Comparison of ENCODE assay signal across 16 cellular contexts in genomic region chr20:49819702-49820101, GRCh38. TPM values are rescaled to one million over a fixed set of nuclear protein-coding genes. Genes with fewer than 3 reads are reported as not detected.
A peak's percentile ranks its signal among the peaks of the same experiment; 100 is the strongest.
DNase-seq lines count a peak whose midpoint lies in the region; ATAC-seq and TF ChIP-seq lines count a peak whose summit lies in the region.
"Had no signal": no experiment of that assay in that cellular context is flagged by ENCODE, and none has a peak within 500 bp of the region (broad histone marks: within the 10 kb centered on the region; RNA-seq: fewer than 3 reads in every experiment).

No MANE protein-coding gene starts in this region.

- H3K36me3 ChIP-seq in esophagus squamous epithelium (peaks cover 0 to 70% (median 0%) of the 10 kb centered on the region in 3 donors), ascending aorta (peaks cover 21 to 55% of the 10 kb centered on the region in 2 donors)

- CTCF ChIA-PET in CD4-positive, alpha-beta T cell (lab: Charles Lee) = interaction anchor here (1.3 kb wide), 1 partner anchor 209 kb away, joined by 3 read pairs; no protein-coding TSS in a partner anchor

- no peak overlapping the region for H3K27ac ChIP-seq in CD4-positive, alpha-beta T cell (ENCODE audit: low read depth, low read length)
- H3K27ac ChIP-seq in esophagus squamous epithelium (peak overlapping the region in 3 of 4 donors; percentile 48 to 99 (median 96)), ascending aorta (no peak overlapping the region)
- H3K27ac ChIP-seq: GM23248 had no signal

- H3K4me3 ChIP-seq in esophagus squamous epithelium (no peak overlapping the region), ascending aorta (no peak overlapping the region)
- H3K4me3 ChIP-seq: GM23248 had no signal

- POLR2A ChIA-PET in CD4-positive, alpha-beta T cell (lab: Charles Lee) = no interaction called here

- no peak for TF ChIP-seq CTCF in CD4-positive, alpha-beta T cell (IDR thresholded peaks at IDR 0.05)
- TF ChIP-seq CTCF in esophagus squamous epithelium (IDR thresholded peaks at IDR 0.05) (no peak), ascending aorta (IDR thresholded peaks at IDR 0.05) (no peak)

- peaks cover 7% of the 10 kb centered on the region for H3K9me3 Mint-ChIP-seq in activated CD4-positive, alpha-beta T cell treated with anti-CD3 and anti-CD28 coated beads, Interleukin-2, amount 10 ng/mL, durations not matched to agents 24 days and 14 days
- H3K9me3 Mint-ChIP-seq in CD4-positive, alpha-beta T cell = no peaks in the 10 kb centered on the region
- peaks cover 8% of the 10 kb centered on the region for H3K9me3 Mint-ChIP-seq in activated T-helper 2 cell treated with anti-CD3 and anti-CD28 coated beads, Interferon-gamma antibody, Interleukin-2, Interleukin-4, amounts not matched to agents 10 μg/mL and 5 μg/mL and 100 μg/mL, durations not matched to agents 14 hours and 24 hours and 36 hours
- H3K9me3 Mint-ChIP-seq: CD8-positive, alpha-beta T cell had no signal

- no peak for ATAC-seq in CD4-positive, alpha-beta T cell (ENCODE audit: poor library complexity)
- ATAC-seq in T-helper 17 cell (no peak), GM19328 (IDR thresholded peaks at IDR 0.05; ENCODE audit: unreplicated experiment) (no peak)
- ATAC-seq: CD8-positive, alpha-beta T cell; HCT116 had no signal

- WGBS in esophagus squamous epithelium, 2 donors = 93 to 99% methylated on average over 3 of the region's 3 CpGs

- no peaks in the 10 kb centered on the region for H3K27me3 Mint-ChIP-seq in activated CD4-positive, alpha-beta T cell treated with anti-CD3 and anti-CD28 coated beads, Interleukin-2, amount 10 ng/mL, durations not matched to agents 24 days and 14 days
- no peaks in the 10 kb centered on the region for H3K27me3 Mint-ChIP-seq in CD4-positive, alpha-beta T cell
- H3K27me3 Mint-ChIP-seq in T-helper 17 cell = no peaks in the 10 kb centered on the region
- no peaks in the 10 kb centered on the region for H3K27me3 Mint-ChIP-seq in activated T-helper 2 cell treated with anti-CD3 and anti-CD28 coated beads, Interferon-gamma antibody, Interleukin-2, Interleukin-4, amounts not matched to agents 10 μg/mL and 5 μg/mL and 100 μg/mL, durations not matched to agents 14 hours and 24 hours and 36 hours (ENCODE audit: low read depth)
- H3K27me3 Mint-ChIP-seq: B cell had no signal

- peak overlapping the region; percentile 6 for H3K27ac Mint-ChIP-seq in activated CD4-positive, alpha-beta T cell treated with anti-CD3 and anti-CD28 coated beads, Interleukin-2, amount 10 ng/mL, durations not matched to agents 24 days and 14 days
- H3K27ac Mint-ChIP-seq in CD4-positive, alpha-beta T cell = peak overlapping the region; percentile 27
- peak overlapping the region; percentile 49 for H3K27ac Mint-ChIP-seq in T-helper 17 cell
- H3K27ac Mint-ChIP-seq in activated T-helper 2 cell treated with anti-CD3 and anti-CD28 coated beads, Interferon-gamma antibody, Interleukin-2, Interleukin-4, amounts not matched to agents 10 μg/mL and 5 μg/mL and 100 μg/mL, durations not matched to agents 14 hours and 24 hours and 36 hours = no peak overlapping the region
- H3K27ac Mint-ChIP-seq: B cell; CD8-positive, alpha-beta T cell had no signal

- no peaks in the 10 kb centered on the region for H3K27me3 ChIP-seq in CD4-positive, alpha-beta T cell (ENCODE audit: control insufficient read depth, insufficient read depth, low read length)
- H3K27me3 ChIP-seq in esophagus squamous epithelium = no peaks in the 10 kb centered on the region
- no peaks in the 10 kb centered on the region for H3K27me3 ChIP-seq in ascending aorta

- H3K4me1 ChIP-seq in esophagus squamous epithelium (peaks cover 4 to 94% (median 21%) of the 10 kb centered on the region in 3 donors), ascending aorta (peaks cover 3 to 13% of the 10 kb centered on the region in 2 donors)

- peaks cover 49% of the 10 kb centered on the region for H3K4me1 Mint-ChIP-seq in activated CD4-positive, alpha-beta T cell treated with anti-CD3 and anti-CD28 coated beads, Interleukin-2, amount 10 ng/mL, durations not matched to agents 24 days and 14 days
- H3K4me1 Mint-ChIP-seq in CD4-positive, alpha-beta T cell (ENCODE audit: low read depth) = peaks cover 63% of the 10 kb centered on the region
- H3K4me1 Mint-ChIP-seq in T-helper 17 cell = peaks cover 34% of the 10 kb centered on the region
- peaks cover 49% of the 10 kb centered on the region for H3K4me1 Mint-ChIP-seq in activated T-helper 2 cell treated with anti-CD3 and anti-CD28 coated beads, Interferon-gamma antibody, Interleukin-2, Interleukin-4, amounts not matched to agents 10 μg/mL and 5 μg/mL and 100 μg/mL, durations not matched to agents 14 hours and 24 hours and 36 hours (ENCODE audit: low read depth)

- intact Hi-C loops in activated CD4-positive, alpha-beta T cell treated with anti-CD3 and anti-CD28 coated beads, Interleukin-2, amount 10 ng/mL, durations not matched to agents 24 days and 14 days (cut with micrococcal nuclease) = loop anchor here (5.0 kb wide), 3 partner anchors 122 to 282 kb away; no protein-coding TSS in a partner anchor
- intact Hi-C loops in CD4-positive, alpha-beta T cell (cut with DNase I, micrococcal nuclease) = loop anchor here (10.0 kb wide), 4 partner anchors 95 to 915 kb away; partner anchors contain the start of genes B4GALT5 (in 1 of the 2), PARD6B (in 1 of the 2), SPATA2 (in 1 of the 2) and UBE2V1 (in 1 of the 2)
- intact Hi-C loops in esophagus squamous epithelium (cut with DNase I) (no loop called here), ascending aorta (cut with DNase I) (loop anchor here (5.0 kb wide), 1 partner anchor 207 kb away; no protein-coding TSS in a partner anchor)
- intact Hi-C loops in activated T-helper 2 cell treated with anti-CD3 and anti-CD28 coated beads, Interferon-gamma antibody, Interleukin-2, Interleukin-4, amounts not matched to agents 10 μg/mL and 5 μg/mL and 100 μg/mL, durations not matched to agents 14 hours and 24 hours and 36 hours (cut with micrococcal nuclease) = no loop called here

- DNase-seq in activated CD4-positive, alpha-beta T cell treated with anti-CD3 and anti-CD28 coated beads, Interleukin-2, amount 10 ng/mL, durations not matched to agents 24 days and 14 days = no peak
- DNase-seq in activated CD4-positive, alpha-beta T cell treated with anti-CD3 and anti-CD28 coated beads for 48 hours = no peak
- no peak for DNase-seq in CD4-positive, alpha-beta T cell
- DNase-seq in T-helper 17 cell (no peak), esophagus squamous epithelium (lab: John Stamatoyannopoulos, UW) (no peak), ascending aorta (ENCODE audit: low spot score in 2 of 2) (no peak)
- no peak for DNase-seq in activated T-helper 2 cell treated with anti-CD3 and anti-CD28 coated beads, Interferon-gamma antibody, Interleukin-2, Interleukin-4, amounts not matched to agents 10 μg/mL and 5 μg/mL and 100 μg/mL, durations not matched to agents 14 hours and 24 hours and 36 hours (ENCODE audit: low spot score)
- DNase-seq: C1 segment of cervical spinal cord; CD8-positive, alpha-beta T cell; COR-L47; DND-41; GDM1; GM23248 had no signal

- no peak for TF ChIP-seq POLR2A in esophagus squamous epithelium (IDR thresholded peaks at IDR 0.05)

- no peaks in the 10 kb centered on the region for H3K9me3 ChIP-seq in CD4-positive, alpha-beta T cell (ENCODE audit: control insufficient read depth, low read length)
- H3K9me3 ChIP-seq in T-helper 17 cell (ENCODE audit: control insufficient read depth, low read length, poor library complexity, severe bottlenecking) (no peaks in the 10 kb centered on the region), esophagus squamous epithelium (no peaks in the 10 kb centered on the region), ascending aorta (no peaks in the 10 kb centered on the region)

- peaks cover 81% of the 10 kb centered on the region for H3K36me3 Mint-ChIP-seq in activated CD4-positive, alpha-beta T cell treated with anti-CD3 and anti-CD28 coated beads, Interleukin-2, amount 10 ng/mL, durations not matched to agents 24 days and 14 days (ENCODE audit: low read depth)
- H3K36me3 Mint-ChIP-seq in CD4-positive, alpha-beta T cell (ENCODE audit: low read depth) = peaks cover 83% of the 10 kb centered on the region
- H3K36me3 Mint-ChIP-seq in T-helper 17 cell (ENCODE audit: low read depth) = peaks cover 5% of the 10 kb centered on the region
- peaks cover 90% of the 10 kb centered on the region for H3K36me3 Mint-ChIP-seq in activated T-helper 2 cell treated with anti-CD3 and anti-CD28 coated beads, Interferon-gamma antibody, Interleukin-2, Interleukin-4, amounts not matched to agents 10 μg/mL and 5 μg/mL and 100 μg/mL, durations not matched to agents 14 hours and 24 hours and 36 hours (ENCODE audit: low read depth)

- no peak overlapping the region for H3K4me3 Mint-ChIP-seq in activated CD4-positive, alpha-beta T cell treated with anti-CD3 and anti-CD28 coated beads, Interleukin-2, amount 10 ng/mL, durations not matched to agents 24 days and 14 days
- no peak overlapping the region for H3K4me3 Mint-ChIP-seq in CD4-positive, alpha-beta T cell
- H3K4me3 Mint-ChIP-seq in T-helper 17 cell = no peak overlapping the region
- no peak overlapping the region for H3K4me3 Mint-ChIP-seq in activated T-helper 2 cell treated with anti-CD3 and anti-CD28 coated beads, Interferon-gamma antibody, Interleukin-2, Interleukin-4, amounts not matched to agents 10 μg/mL and 5 μg/mL and 100 μg/mL, durations not matched to agents 14 hours and 24 hours and 36 hours (ENCODE audit: low read depth)
- H3K4me3 Mint-ChIP-seq: B cell; CD8-positive, alpha-beta T cell had no signal

RNA-seq across cellular contexts. Expression of gene SLC9A8, which starts 7.1 kb away (rescaled TPM):
- total RNA-seq in activated CD4-positive, alpha-beta T cell treated with anti-CD3 and anti-CD28 coated beads, Interleukin-2, amount 10 ng/mL, durations not matched to agents 24 days and 14 days = 15.2 and 15.7 TPM in 2 replicates
- total RNA-seq in CD4-positive, alpha-beta T cell = 10 to 100 TPM; 29.5 to 30.2 TPM
- total RNA-seq in T-helper 17 cell (10 to 100 TPM; 42.4 to 44.8 TPM), esophagus squamous epithelium (10 to 100 TPM; 11.5 to 14.1 (median 11.9) TPM), ascending aorta (9.7 TPM)
- 16.4 and 18.7 TPM in 2 replicates for total RNA-seq in activated T-helper 2 cell treated with anti-CD3 and anti-CD28 coated beads, Interferon-gamma antibody, Interleukin-2, Interleukin-4, amounts not matched to agents 10 μg/mL and 5 μg/mL and 100 μg/mL, durations not matched to agents 14 hours and 24 hours and 36 hours

Comparison
In these comparisons a context has a peak if more than half of its experiments do, and no peak if none do; other contexts are left out.
1. H3K27ac ChIP-seq: peak in esophagus squamous epithelium (3 of 4); none in CD4-positive, alpha-beta T cell (single experiment) and ascending aorta (0 of 2).
2. intact Hi-C loops: an anchor here in activated CD4-positive, alpha-beta T cell treated with anti-CD3 and anti-CD28 coated beads, Interleukin-2, amount 10 ng/mL, durations not matched to agents 24 days and 14 days (5.0 kb wide), CD4-positive, alpha-beta T cell (10.0 kb wide) and ascending aorta (5.0 kb wide); none called in esophagus squamous epithelium and activated T-helper 2 cell treated with anti-CD3 and anti-CD28 coated beads, Interferon-gamma antibody, Interleukin-2, Interleukin-4, amounts not matched to agents 10 μg/mL and 5 μg/mL and 100 μg/mL, durations not matched to agents 14 hours and 24 hours and 36 hours.